ENCODE assay signal across 13 cellular contexts in genomic region chr7:155752756-155753445, GRCh38. TPM values are rescaled to one million over a fixed set of nuclear protein-coding genes. Genes with fewer than 3 reads are reported as not detected.
DNase-seq lines count a peak whose midpoint lies in the region; ATAC-seq and TF ChIP-seq lines count a peak whose summit lies in the region.
"Had no signal": no experiment of that assay in that cellular context is flagged by ENCODE, and none has a peak within 500 bp of the region (broad histone marks: within the 10 kb centered on the region; RNA-seq: fewer than 3 reads in every experiment).

No MANE protein-coding gene starts in this region.

- H3K4me3 Mint-ChIP-seq in memory B cell: peak overlapping the region; percentile 61

- no peaks in the 10 kb centered on the region for H3K27me3 Mint-ChIP-seq in memory B cell

- no peaks in the 10 kb centered on the region for H3K9me3 Mint-ChIP-seq in memory B cell

- ATAC-seq in GM18858 (IDR thresholded peaks at IDR 0.05; ENCODE audit: unreplicated experiment) (peak; percentile 41), GM21528 (IDR thresholded peaks at IDR 0.05; ENCODE audit: low FRiP score, unreplicated experiment) (peak; percentile 63), HG03457 (IDR thresholded peaks at IDR 0.05; ENCODE audit: unreplicated experiment) (peak; percentile 43), memory B cell (ENCODE audit: low read depth) (peak; percentile 37), omental fat pad (ENCODE audit: low FRiP score) (no peak)

- H3K27ac Mint-ChIP-seq in memory B cell: peak overlapping the region; percentile 45

- peaks cover 14% of the 10 kb centered on the region for H3K36me3 Mint-ChIP-seq in memory B cell

- peaks cover 54% of the 10 kb centered on the region for H3K4me1 Mint-ChIP-seq in memory B cell

- no peak for TF ChIP-seq CTCF in omental fat pad (IDR thresholded peaks at IDR 0.05)

- POLR2A ChIA-PET in HEK293T (lab: Yijun Ruan, JAX): no interaction called here

- CTCF ChIA-PET in HEK293T (lab: Yijun Ruan, JAX): interaction anchor here (1.0 kb wide), 1 partner anchor 15 kb away, joined by 3 read pairs; no protein-coding TSS in a partner anchor

- DNase-seq in memory B cell (ENCODE audit: low spot score in 2 of 2): no peak
- no peak for DNase-seq in stimulated activated CD4-positive, alpha-beta T cell treated with anti-CD3 and anti-CD28 coated beads, Interleukin-4, amount 100 ng/mL, for 4 hours
- DNase-seq in HEK293T (ENCODE audit: extremely low spot score): no peak
- DNase-seq in SW 1271 (lab: John Stamatoyannopoulos, UW): no peak
- DNase-seq in omental fat pad (ENCODE audit: low spot score): no peak
- DNase-seq: Kasumi-1, right lobe of liver, testis had no signal

TF ChIP-seq in HEK293T, 16 proteins besides CTCF, POLR2A, EP300 and RAD21:
- no peak for TF ChIP-seq LEF1 (IDR thresholded peaks at IDR 0.05; ENCODE audit: borderline replicate concordance)
- no peak for TF ChIP-seq FOXA1 (IDR thresholded peaks at IDR 0.05)
- TF ChIP-seq TARDBP (IDR thresholded peaks at IDR 0.05): no peak
- TF ChIP-seq FOXK2 (IDR thresholded peaks at IDR 0.05): no peak
- TF ChIP-seq L3MBTL2 (conservative IDR thresholded peaks at IDR 0.05): no peak
- no peak for TF ChIP-seq BHLHE40 (IDR thresholded peaks at IDR 0.05; ENCODE audit: borderline replicate concordance)
- no peak for TF ChIP-seq SP1 (IDR thresholded peaks at IDR 0.05)
- TF ChIP-seq HDGF (IDR thresholded peaks at IDR 0.05; ENCODE audit: borderline replicate concordance): no peak
- no peak for TF ChIP-seq ZNF384 (IDR thresholded peaks at IDR 0.05)
- TF ChIP-seq NFRKB (IDR thresholded peaks at IDR 0.05): no peak

RNA-seq across cellular contexts. Expression of gene SHH, which starts 59.4 kb away (rescaled TPM):
- total RNA-seq in omental fat pad: not detected
- total RNA-seq: cardiac septum; T-helper 1 cell treated with Interleukin-12 subunit alpha and Interleukin-12 subunit beta and Interleukin-4 antibody, amounts not matched to agents 30 ng/mL and 1 ng/mL, for 36 hours had no signal
